ENCODE assay signal across 25 cellular contexts in genomic region chr1:204878835-204879234, GRCh38. TPM values are rescaled to one million over a fixed set of nuclear protein-coding genes. Genes with fewer than 3 reads are reported as not detected.
"Had no signal": no experiment of that assay in that cellular context is flagged by ENCODE, and none has a peak within 500 bp of the region (broad histone marks: within the 10 kb centered on the region; RNA-seq: fewer than 3 reads in every experiment).

No MANE protein-coding gene starts in this region.

- H3K79me2 ChIP-seq: hepatocyte had no signal

- DNase-seq: activated B cell treated with CpG ODN at 0.5 μM for 24 hours; activated CD4-positive, alpha-beta T cell treated with anti-CD3 and anti-CD28 coated beads for 36 hours; activated CD4-positive, alpha-beta T cell treated with anti-CD3 and anti-CD28 coated beads, Interleukin-2, amount 50 U/mL, for 4 hours; activated CD8-positive, alpha-beta memory T cell treated with anti-CD3 and anti-CD28 coated beads for 24 hours; activated CD8-positive, alpha-beta memory T cell treated with anti-CD3 and anti-CD28 coated beads, Interleukin-2, amount 50 U/mL, for 48 hours; activated naive CD4-positive, alpha-beta T cell; activated T-cell treated with anti-CD3 and anti-CD28 coated beads, Interleukin-2, amount 50 U/mL, for 4 hours; colonic mucosa; endodermal cell; immature natural killer cell; kidney glomerular epithelial cell; psoas muscle; small intestine; stimulated activated CD4-positive, alpha-beta T cell treated with anti-CD3 and anti-CD28 coated beads, Interleukin-2, amount 100 ng/mL, for 24 hours; stomach; SW 1271; T-helper 17 cell; upper lobe of left lung had no signal

- H3K27ac ChIP-seq: ascending aorta, colonic mucosa, hepatocyte, neutrophil, ovary, psoas muscle, upper lobe of left lung had no signal

- H3K36me3 ChIP-seq: adrenal gland, ascending aorta, colonic mucosa, neutrophil, ovary, stomach, upper lobe of left lung had no signal

- H3K4me3 ChIP-seq: adrenal gland, ascending aorta, colonic mucosa, hepatocyte, ovary, psoas muscle, stomach, upper lobe of left lung had no signal

- H3K9me3 ChIP-seq: adrenal gland, ascending aorta, colonic mucosa, neutrophil, ovary, psoas muscle, stomach, upper lobe of left lung had no signal

- H3K27me3 ChIP-seq: adrenal gland, ascending aorta, colonic mucosa, hepatocyte, ovary, stomach, upper lobe of left lung had no signal

- H3K4me1 ChIP-seq: ascending aorta, colonic mucosa, psoas muscle had no signal

- ATAC-seq: activated CD4-positive, alpha-beta T cell treated with anti-CD3 and anti-CD28 coated beads for 36 hours; activated T-cell treated with anti-CD3 and anti-CD28 coated beads, Interleukin-2, amount 50 U/mL, for 4 hours; natural killer cell treated with Interleukin-12 subunit alpha and Interleukin-12 subunit beta and Interleukin-15 and Interleukin-18, amount 100 ng/mL, for 72 hours; psoas muscle; stimulated activated memory B cell treated with anti-CD40 and anti-IgM and Interleukin-4, amounts not matched to agents 10 μg/mL and 1 μg/mL and 100 μg/mL, for 72 hours; T-helper 17 cell had no signal

- H3K4me2 ChIP-seq: hepatocyte had no signal

- H2AFZ ChIP-seq: hepatocyte had no signal

RNA-seq across cellular contexts. Expression of gene NFASC, which starts 8.2 kb away (rescaled TPM):
- polyA plus RNA-seq: immature natural killer cell had no signal
